Comparison of ENCODE assay signal across 22 cellular contexts in the genomic region with DNA sequence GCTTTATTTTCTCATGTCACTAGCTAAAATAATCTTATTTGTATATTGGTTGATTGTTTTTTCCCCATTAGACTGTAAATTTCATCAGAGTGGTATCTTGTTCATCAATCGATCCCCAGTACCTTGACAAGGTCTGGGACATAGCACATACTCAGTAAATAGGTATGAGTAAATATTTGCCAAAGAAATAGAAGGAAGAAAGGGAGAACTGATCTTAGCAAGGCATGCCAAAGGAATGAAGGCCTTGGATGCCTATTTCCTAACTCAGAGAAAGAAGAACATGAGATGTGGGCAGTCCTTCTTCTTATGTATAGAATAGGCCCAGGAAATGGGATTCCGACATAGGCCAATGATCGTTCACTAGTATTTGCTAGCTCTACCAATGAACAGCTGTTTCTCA. TPM values are rescaled to one million over a fixed set of nuclear protein-coding genes. Genes with fewer than 3 reads are reported as not detected.
"Had no signal": no experiment of that assay in that cellular context is flagged by ENCODE, and none has a peak within 500 bp of the region (broad histone marks: within the 10 kb centered on the region; RNA-seq: fewer than 3 reads in every experiment).

No MANE protein-coding gene starts in this region.

- H3K4me3 ChIP-seq: MG63, Peyer's patch, SJCRH30 had no signal

- H3K27ac ChIP-seq: Peyer's patch, SJCRH30 had no signal

- ATAC-seq: Right ventricle myocardium inferior, SK-N-SH treated with all-trans-retinoic acid at 6 μM for 48 hours had no signal

- H3K4me1 ChIP-seq: Peyer's patch had no signal

- H3K27me3 ChIP-seq: MG63, Peyer's patch, SJCRH30 had no signal

- DNase-seq: Karpas-422, KG1, MG63, NCI-H1092, NCI-H1105 treated with DMSO at 0.1 percent for 48 hours, NCI-H1417 treated with DMSO at 0.1 percent for 48 hours, NCI-H146, NCI-H1694 treated with DMSO at 0.1 percent for 48 hours, NCI-H1930, NCI-H2081, NCI-H2171, NCI-H226, NCI-H446, NCI-H510A, NCI-H524 treated with DMSO at 0.1 percent for 48 hours, NCI-H69, NCI-H774, Peyer's patch, SHP77 treated with DMSO at 0.1 percent for 48 hours, SJCRH30 had no signal

- H3K9me3 ChIP-seq: MG63, Peyer's patch, SJCRH30 had no signal

- H3K36me3 ChIP-seq: MG63, SJCRH30 had no signal

RNA-seq across cellular contexts. Expression of a gene that starts 54.7 kb away (rescaled TPM):
- total RNA-seq: Right ventricle myocardium inferior had no signal
